In genomic region chr3:81929697-81930096, GRCh38 we compare ENCODE assay signal across 23 cellular contexts.
"Had no signal": no experiment of that assay in that cellular context is flagged by ENCODE, and none has a peak within 500 bp of the region (broad histone marks: within the 10 kb centered on the region; RNA-seq: fewer than 3 reads in every experiment).

No MANE protein-coding gene starts in this region.

- H3K9me3 ChIP-seq: left lung, transverse colon had no signal

- H3K36me3 ChIP-seq: left lung, transverse colon, WERI-Rb-1 had no signal

- DNase-seq: activated CD4-positive, alpha-beta T cell treated with anti-CD3 and anti-CD28 coated beads, Interleukin-2, amount 10 ng/mL, durations not matched to agents 7 days and 5 days; activated CD4-positive, CD25-positive, alpha-beta regulatory T cell treated with anti-CD3 and anti-CD28 coated beads, Interleukin-2, amount 50 U/mL, for 72 hours; activated CD8-positive, alpha-beta memory T cell treated with anti-CD3 and anti-CD28 coated beads, Interleukin-2, amount 10 ng/mL, durations not matched to agents 7 days and 5 days; activated CD8-positive, alpha-beta T cell treated with anti-CD3 and anti-CD28 coated beads for 36 hours; activated gamma-delta T cell; activated T-cell treated with anti-CD3 and anti-CD28 coated beads for 4 hours; aorta; caudate nucleus; effector CD8-positive, alpha-beta T cell; foreskin melanocyte; glutamatergic neuron; immature natural killer cell; left lung; naive thymus-derived CD4-positive, alpha-beta T cell; small intestine; stimulated activated CD4-positive, alpha-beta T cell treated with anti-CD3 and anti-CD28 coated beads, Interleukin-2, amount 100 ng/mL, for 24 hours; stimulated activated naive CD8-positive, alpha-beta T cell treated with anti-CD3 and anti-CD28 coated beads, Interleukin-15, amount 100 ng/mL, for 72 hours; transverse colon; WERI-Rb-1 had no signal

- H3K4me3 ChIP-seq: hepatocyte, left lung, lung, transverse colon had no signal

- ATAC-seq: activated CD8-positive, alpha-beta memory T cell treated with anti-CD3 and anti-CD28 coated beads, Interleukin-2, amount 10 ng/mL, durations not matched to agents 7 days and 5 days; activated CD8-positive, alpha-beta T cell treated with anti-CD3 and anti-CD28 coated beads for 36 hours; left lung; naive thymus-derived CD4-positive, alpha-beta T cell; sciatic nerve; stimulated activated effector memory CD8-positive, alpha-beta T cell treated with anti-CD3 and anti-CD28 coated beads, Interleukin-12 subunit alpha, Interleukin-12 subunit beta, amount 100 ng/mL, for 72 hours; stimulated activated naive CD8-positive, alpha-beta T cell treated with anti-CD3 and anti-CD28 coated beads, Interleukin-15, amount 100 ng/mL, for 72 hours had no signal

- H3K27me3 ChIP-seq: hepatocyte, left lung, transverse colon had no signal

- H3K4me1 ChIP-seq: left lung, transverse colon had no signal

- H3K27ac ChIP-seq: hepatocyte, left lung, transverse colon, WERI-Rb-1 had no signal
